In genomic region chr19:46346821-46347571, GRCh38 we compare ENCODE assay signal across 8 cellular contexts. TPM values are rescaled to one million over a fixed set of nuclear protein-coding genes. Genes with fewer than 3 reads are reported as not detected.
DNase-seq lines count a peak whose midpoint lies in the region; ATAC-seq and TF ChIP-seq lines count a peak whose summit lies in the region.

Gene PPP5C, plus strand, starts transcription at chr19:46347087. Its CDS starts 10 bp downstream, at chr19:46347097.

- CTCF ChIA-PET in activated naive CD4-positive, alpha-beta T cell treated with anti-CD3 and anti-CD28 coated beads for 36 hours (lab: Charles Lee), result interaction anchor here (0.6 to 1.9 kb wide), 8 partner anchors 15 to 169 kb away, joined by 3 to 6 read pairs (median 4); no protein-coding TSS in a partner anchor

- peak within 1 kb of the TSS; percentile 6 to 87 (median 86) for H3K27ac ChIP-seq in gastroesophageal sphincter
- H3K27ac ChIP-seq in neutrophil, result peak within 1 kb of the TSS; percentile 24
- H3K27ac ChIP-seq in substantia nigra (ENCODE audit: low read depth, low read length, poor library complexity, severe bottlenecking), result peak within 1 kb of the TSS; percentile 89

- H3K9me3 ChIP-seq in gastroesophageal sphincter (no peaks in the 10 kb centered on the region), neutrophil (no peaks in the 10 kb centered on the region)

- no peak for TF ChIP-seq EP300 in gastroesophageal sphincter (IDR thresholded peaks at IDR 0.05)

- H3K27ac Mint-ChIP-seq in activated naive CD4-positive, alpha-beta T cell treated with anti-CD3 and anti-CD28 coated beads for 36 hours, result peak within 1 kb of the TSS; percentile 88

- H3K4me1 Mint-ChIP-seq in activated naive CD4-positive, alpha-beta T cell treated with anti-CD3 and anti-CD28 coated beads for 36 hours (ENCODE audit: low read depth), result peaks cover 42% of the 10 kb centered on the region

- peak within 1 kb of the TSS; percentile 90 for H3K4me3 Mint-ChIP-seq in activated naive CD4-positive, alpha-beta T cell treated with anti-CD3 and anti-CD28 coated beads for 36 hours

- H3K36me3 Mint-ChIP-seq in activated naive CD4-positive, alpha-beta T cell treated with anti-CD3 and anti-CD28 coated beads for 36 hours (ENCODE audit: low read depth), result peaks cover 18% of the 10 kb centered on the region

- H3K27me3 Mint-ChIP-seq in activated naive CD4-positive, alpha-beta T cell treated with anti-CD3 and anti-CD28 coated beads for 36 hours (ENCODE audit: low read depth), result no peaks in the 10 kb centered on the region

- intact Hi-C loops in activated naive CD4-positive, alpha-beta T cell treated with anti-CD3 and anti-CD28 coated beads for 36 hours (cut with micrococcal nuclease), result loop anchor here (1.0 to 10.0 kb wide), 7 partner anchors 24 to 462 kb away; partner anchors contain the start of genes CCDC61, IRF2BP1 and PRKD2

- H3K9me3 Mint-ChIP-seq in activated naive CD4-positive, alpha-beta T cell treated with anti-CD3 and anti-CD28 coated beads for 36 hours, result no peaks in the 10 kb centered on the region

- H3K36me3 ChIP-seq in gastroesophageal sphincter (peaks cover 0 to 14% of the 10 kb centered on the region in 2 donors), neutrophil (no peaks in the 10 kb centered on the region)

- H3K27me3 ChIP-seq in gastroesophageal sphincter (no peaks in the 10 kb centered on the region), neutrophil (peaks cover 14% of the 10 kb centered on the region)

- peak; percentile 69 to 74 for TF ChIP-seq POLR2A in gastroesophageal sphincter (IDR thresholded peaks at IDR 0.05)

- in situ Hi-C loops in G401 (cut with HindIII; ENCODE audit: low sequenced_read_pairs), result no loop called here

- TF ChIP-seq CTCF in gastroesophageal sphincter (IDR thresholded peaks at IDR 0.05) (peak in 3 of 4 experiments; percentile 66 to 79 (median 68)), neutrophil (IDR thresholded peaks at IDR 0.05) (no peak)

- DNase-seq in G401 (ENCODE audit: low spot score) (peak; percentile 85), HCEC 1CT (peak; percentile 90), MV-4-11 (lab: John Stamatoyannopoulos, UW) (peak; percentile 91), SK-N-DZ (ENCODE audit: low spot score) (peak; percentile 87), substantia nigra (lab: John Stamatoyannopoulos, UW) (peak; percentile 41 to 91 (median 77))
- peak; percentile 96 for DNase-seq in activated naive CD4-positive, alpha-beta T cell treated with anti-CD3 and anti-CD28 coated beads for 36 hours

- H3K4me3 ChIP-seq in gastroesophageal sphincter, result peak within 1 kb of the TSS; percentile 82 to 98
- peak within 1 kb of the TSS; percentile 61 to 65 for H3K4me3 ChIP-seq in neutrophil (ENCODE audit: low read depth in 1 of 2, low read length in 1 of 2)

- 2 to 3% methylated on average over 6 to 14 of the region's 62 CpGs for WGBS in gastroesophageal sphincter (ENCODE audit: low coverage in 1 of 2), 2 donors

- H3K4me1 ChIP-seq in gastroesophageal sphincter, result peaks cover 8 to 58% (median 41%) of the 10 kb centered on the region in 3 donors
- peaks cover 32 to 36% of the 10 kb centered on the region in 2 experiments for H3K4me1 ChIP-seq in neutrophil (ENCODE audit: control insufficient read depth in 1 of 2, insufficient read depth in 1 of 2, low read depth in 1 of 2, low read length in 1 of 2)

- peak; percentile 86 for ATAC-seq in gastroesophageal sphincter

RNA-seq across cellular contexts. Expression of gene PPP5C, which starts in this region (rescaled TPM):
- total RNA-seq in G401 (2014; rRNA removed; shearing (Covaris generic)), result 125 and 155 TPM in 2 replicates
- polyA plus RNA-seq in SK-N-DZ (2014; cell fraction: cytosol; rRNA removed), result 51.4 and 51.5 TPM in 2 replicates
- 63.1 and 93.9 TPM in 2 replicates for polyA plus RNA-seq in SK-N-DZ (2014; cell fraction: nucleus; rRNA removed)
- total RNA-seq in activated naive CD4-positive, alpha-beta T cell treated with anti-CD3 and anti-CD28 coated beads for 36 hours, result 10 to 100 TPM; 87.4 to 89.2 TPM
- total RNA-seq in gastroesophageal sphincter, result 10 to 100 TPM; 48.2 to 69.5 (median 50.7) TPM

Comparison
In these comparisons a context has a peak if more than half of its experiments do, and no peak if none do; other contexts are left out.
1. Peak in every context shown above with its lines: DNase-seq, ATAC-seq, H3K4me3 ChIP-seq and H3K27ac ChIP-seq.
2. H3K27ac ChIP-seq: peak in every context shown above with its lines; median percentile 89 in substantia nigra; 86 in gastroesophageal sphincter; 24 in neutrophil.